Comparison of ENCODE assay signal across 1 cellular context in genomic region chr20:568865-569415, GRCh38.
TF ChIP-seq lines count a peak whose summit lies in the region.

No MANE protein-coding gene starts in this region.

TF ChIP-seq in HepG2, 621 proteins besides CTCF, POLR2A, EP300 and RAD21 (continued from another document):
- TF ChIP-seq NONO (IDR thresholded peaks at IDR 0.05): no peak
- TF ChIP-seq NONO (CRISPR knock-in tag; conservative IDR thresholded peaks at IDR 0.05): no peak
- no peak for TF ChIP-seq ZNF224 (CRISPR knock-in tag; IDR thresholded peaks at IDR 0.05)
- TF ChIP-seq, protein P1, sequence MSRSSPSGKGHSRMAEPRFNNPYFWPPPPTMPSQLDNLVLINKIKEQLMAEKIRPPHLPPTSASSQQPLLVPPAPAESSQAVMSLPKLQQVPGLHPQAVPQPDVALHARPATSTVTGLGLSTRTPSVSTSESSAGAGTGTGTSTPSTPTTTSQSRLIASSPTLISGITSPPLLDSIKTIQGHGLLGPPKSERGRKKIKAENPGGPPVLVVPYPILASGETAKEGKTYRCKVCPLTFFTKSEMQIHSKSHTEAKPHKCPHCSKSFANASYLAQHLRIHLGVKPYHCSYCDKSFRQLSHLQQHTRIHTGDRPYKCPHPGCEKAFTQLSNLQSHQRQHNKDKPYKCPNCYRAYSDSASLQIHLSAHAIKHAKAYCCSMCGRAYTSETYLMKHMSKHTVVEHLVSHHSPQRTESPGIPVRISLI (CRISPR knock-in tag; IDR thresholded peaks at IDR 0.05; ENCODE audit: borderline replicate concordance): no peak
- no peak for TF ChIP-seq ZNF839 (CRISPR knock-in tag; IDR thresholded peaks at IDR 0.05; ENCODE audit: borderline replicate concordance)
- TF ChIP-seq ZNF619 (CRISPR knock-in tag; IDR thresholded peaks at IDR 0.05): 0 out of 2 replicates have a peak, but pooled peaks have one; percentile 28
- TF ChIP-seq ZNF552 (CRISPR knock-in tag; IDR thresholded peaks at IDR 0.05; ENCODE audit: borderline replicate concordance): no peak
- TF ChIP-seq ZNF18 (CRISPR knock-in tag; IDR thresholded peaks at IDR 0.05; ENCODE audit: insufficient replicate concordance): no peak
- no peak for TF ChIP-seq ZNF329 (CRISPR knock-in tag; IDR thresholded peaks at IDR 0.05; ENCODE audit: low read depth)
- TF ChIP-seq ZNF225 (CRISPR knock-in tag; IDR thresholded peaks at IDR 0.05): 0 out of 2 replicates have a peak, but pooled peaks have one; percentile 43
TF ChIP-seq in HepG2: peak in this region for 2.
